ENCODE assay signal across 13 cellular contexts in the genomic region with DNA sequence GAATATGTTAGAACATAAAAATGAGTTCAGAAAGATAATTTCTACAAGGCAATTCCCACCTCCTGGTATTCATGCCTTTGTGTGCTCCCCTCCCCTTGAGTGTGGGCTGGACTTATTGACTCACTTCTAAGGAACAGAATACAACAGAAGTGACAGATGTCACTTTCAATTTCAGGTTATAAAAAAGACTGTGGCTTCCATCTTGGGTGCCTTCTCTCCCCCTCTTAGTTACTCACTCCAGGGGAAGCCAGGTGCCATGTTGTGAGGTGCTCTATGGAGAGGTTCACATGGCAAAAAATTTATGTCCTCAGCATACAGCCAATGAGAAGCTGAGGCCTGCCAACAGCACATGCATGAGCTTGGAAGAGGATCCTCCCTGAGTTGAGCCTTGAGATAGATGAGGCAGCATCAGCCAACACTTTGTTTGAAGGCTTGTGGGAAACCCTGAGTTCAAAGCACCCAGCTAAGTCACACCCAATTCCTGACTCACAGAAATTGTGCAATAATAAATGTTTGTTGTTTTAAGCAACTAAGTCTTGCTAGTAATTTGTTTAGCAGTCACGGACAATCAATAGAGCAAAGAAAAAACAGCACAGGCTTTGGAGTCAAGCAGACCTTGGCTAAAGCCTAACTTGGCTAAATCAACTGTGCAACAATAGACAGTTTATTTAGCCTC.
DNase-seq lines count a peak whose midpoint lies in the region; TF ChIP-seq lines count a peak whose summit lies in the region.
"Had no signal": no experiment of that assay in that cellular context is flagged by ENCODE, and none has a peak within 500 bp of the region (broad histone marks: within the 10 kb centered on the region; RNA-seq: fewer than 3 reads in every experiment).

No MANE protein-coding gene starts in this region.

- H3K27ac ChIP-seq in hepatocyte, result no peak overlapping the region
- H3K27ac ChIP-seq: cardiac muscle cell, SJCRH30 had no signal

- no peak for TF ChIP-seq CTCF in BJ (IDR thresholded peaks at IDR 0.05; ENCODE audit: insufficient read depth, low read depth, low read length)
- TF ChIP-seq CTCF in hepatocyte (IDR thresholded peaks at IDR 0.05; ENCODE audit: poor library complexity), result no peak

- no peak overlapping the region for H3K4me2 ChIP-seq in hepatocyte

- 47% methylated on average over 1 of the region's 1 CpG for WGBS in hepatocyte (ENCODE audit: low lambda C conversion rate, missing lambda C conversion rate)

- CTCF ChIA-PET in BJ (lab: Yijun Ruan, JAX), result no interaction called here

- H3K4me1 ChIP-seq in hepatocyte (ENCODE audit: insufficient read depth), result peaks cover 6% of the 10 kb centered on the region
- H3K4me1 ChIP-seq: SJCRH30 had no signal

- H3K36me3 ChIP-seq in BJ (ENCODE audit: control insufficient read depth, insufficient read depth, low read length) (no peaks in the 10 kb centered on the region), hepatocyte (replicated peaks; ENCODE audit: insufficient read depth, low read depth) (no peaks in the 10 kb centered on the region)
- H3K36me3 ChIP-seq: cardiac muscle cell, SJCRH30 had no signal

- POLR2A ChIA-PET in BJ (lab: Charles Lee), result no interaction called here

- H3K4me3 ChIP-seq in BJ (ENCODE audit: low read depth, low read length) (no peak overlapping the region), hepatocyte (no peak overlapping the region)
- H3K4me3 ChIP-seq: cardiac muscle cell, SJCRH30 had no signal

- no peaks in the 10 kb centered on the region for H3K9me3 ChIP-seq in hepatocyte (ENCODE audit: low read depth)
- H3K9me3 ChIP-seq: SJCRH30 had no signal

- H3K79me2 ChIP-seq in hepatocyte, result no peaks in the 10 kb centered on the region

- H3K9me2 ChIP-seq in hepatocyte (replicated peaks; ENCODE audit: insufficient read depth), result no peaks in the 10 kb centered on the region

- no peaks in the 10 kb centered on the region for H4K20me1 ChIP-seq in hepatocyte (ENCODE audit: insufficient read depth, poor library complexity, severe bottlenecking)

- no peaks in the 10 kb centered on the region for H3K27me3 ChIP-seq in BJ (ENCODE audit: control insufficient read depth, insufficient read depth, low read length)
- no peaks in the 10 kb centered on the region for H3K27me3 ChIP-seq in hepatocyte
- H3K27me3 ChIP-seq: cardiac muscle cell, SJCRH30 had no signal

- no peak overlapping the region for H2AFZ ChIP-seq in hepatocyte

- peak; percentile 80 for DNase-seq in BJ (ENCODE audit: low read depth)
- DNase-seq in HPDE6-E6E7 (ENCODE audit: extremely low spot score), result peak; percentile 49
- DNase-seq in astrocyte of the hippocampus (ENCODE audit: low read depth, low spot score), result peak; percentile 54
- DNase-seq in hepatocyte (ENCODE audit: low spot score), result peak; percentile 24
- no peak for DNase-seq in SHP77 (lab: John Stamatoyannopoulos, UW)
- no peak for DNase-seq in GDM1 (lab: John Stamatoyannopoulos, UW)
- DNase-seq in NOMO-1 (lab: John Stamatoyannopoulos, UW; ENCODE audit: unreplicated experiment in 2 of 2), result no peak
- no peak for DNase-seq in cortex of kidney (lab: John Stamatoyannopoulos, UW)
- DNase-seq: DND-41; NCI-H1694 treated with DMSO at 0.1 percent for 48 hours; SJCRH30; stimulated activated naive CD4-positive, alpha-beta T cell treated with Interleukin-2 at 50 U/mL for 16 hours had no signal

Comparison
In these comparisons a context has a peak if more than half of its experiments do, and no peak if none do; other contexts are left out.
1. DNase-seq: peak in BJ (single experiment), HPDE6-E6E7 (single experiment), astrocyte of the hippocampus (single experiment) and hepatocyte (single experiment); none in SHP77 (0 of 2), GDM1 (single experiment), NOMO-1 (0 of 2) and cortex of kidney (single experiment).